8 cellular contexts compared by ENCODE assay signal in the genomic region with DNA sequence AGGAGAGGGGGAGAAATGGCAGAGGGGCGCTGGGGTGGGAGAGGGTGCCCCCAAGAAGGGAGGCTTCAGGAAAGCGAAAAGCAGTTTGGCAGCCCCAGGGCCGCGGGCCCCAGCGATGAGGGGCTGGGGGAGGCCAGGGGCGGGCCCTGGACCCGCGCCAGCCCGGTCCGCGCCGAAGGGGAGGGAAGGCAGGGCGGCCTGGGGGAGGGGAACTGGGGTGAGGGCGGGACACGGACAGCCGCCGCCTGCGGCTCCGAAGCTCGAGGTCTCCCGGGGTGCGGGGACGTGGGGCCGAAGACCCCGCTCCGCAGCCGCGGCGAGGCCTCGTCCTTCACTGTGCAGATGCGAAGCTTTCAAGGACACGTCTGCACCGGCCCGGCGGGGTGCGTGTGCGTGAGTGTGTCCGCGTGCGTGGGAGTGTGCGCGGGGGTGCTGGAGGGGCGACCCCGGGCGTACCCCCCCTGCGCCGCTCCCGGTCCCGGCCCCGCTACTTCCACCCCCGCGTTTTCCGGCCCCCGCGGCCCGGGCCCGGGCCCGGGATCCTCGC. TPM values are rescaled to one million over a fixed set of nuclear protein-coding genes. Genes with fewer than 3 reads are reported as not detected.
DNase-seq lines count a peak whose midpoint lies in the region; ATAC-seq and TF ChIP-seq lines count a peak whose summit lies in the region.

No MANE protein-coding gene starts in this region.

- no peaks in the 10 kb centered on the region for H3K36me3 Mint-ChIP-seq in immature natural killer cell
- H3K36me3 Mint-ChIP-seq in stimulated activated memory B cell treated with anti-CD40 and anti-IgM and Interleukin-4, amounts not matched to agents 10 μg/mL and 1 μg/mL and 100 μg/mL, for 72 hours = no peaks in the 10 kb centered on the region

- no peaks in the 10 kb centered on the region for H3K9me3 Mint-ChIP-seq in immature natural killer cell
- H3K9me3 Mint-ChIP-seq in stimulated activated memory B cell treated with anti-CD40 and anti-IgM and Interleukin-4, amounts not matched to agents 10 μg/mL and 1 μg/mL and 100 μg/mL, for 72 hours = no peaks in the 10 kb centered on the region

- H3K4me3 ChIP-seq in adrenal gland = peak overlapping the region in 3 of 4 donors; percentile 17 to 66 (median 62)

- H3K4me1 Mint-ChIP-seq in immature natural killer cell = peaks cover 30 to 37% of the 10 kb centered on the region in 2 donors
- H3K4me1 Mint-ChIP-seq in stimulated activated memory B cell treated with anti-CD40 and anti-IgM and Interleukin-4, amounts not matched to agents 10 μg/mL and 1 μg/mL and 100 μg/mL, for 72 hours = peaks cover 41% of the 10 kb centered on the region

- H3K4me3 Mint-ChIP-seq in immature natural killer cell = peak overlapping the region; percentile 41 to 79 (median 68)
- peak overlapping the region; percentile 82 for H3K4me3 Mint-ChIP-seq in stimulated activated memory B cell treated with anti-CD40 and anti-IgM and Interleukin-4, amounts not matched to agents 10 μg/mL and 1 μg/mL and 100 μg/mL, for 72 hours

- H3K4me1 ChIP-seq in adrenal gland (replicated peaks in 1 of 2) = peaks cover 29 to 51% of the 10 kb centered on the region in 2 donors

- no peaks in the 10 kb centered on the region for H3K9me3 ChIP-seq in adrenal gland (replicated peaks in 1 of 3)

- intact Hi-C loops in adrenal gland (cut with DNase I) = loop anchor here (5.0 kb wide), 1 partner anchor 37 kb away; no protein-coding TSS in a partner anchor

- no peaks in the 10 kb centered on the region for H3K36me3 ChIP-seq in adrenal gland (replicated peaks in 1 of 2)

- DNase-seq in GM03348 (ENCODE audit: low spot score) (peak; percentile 57), NCI-H1105 treated with DMSO at 0.1 percent for 48 hours (lab: John Stamatoyannopoulos, UW) (peak; percentile 22), adrenal gland (peak in 6 of 7 donors; percentile 51 to 65 (median 56)), immature natural killer cell (peak in 1 of 3 donors; percentile 17), UCSD-AML1 (lab: John Stamatoyannopoulos, UW; ENCODE audit: unreplicated experiment) (no peak)

- peaks cover 2 to 5% (median 3%) of the 10 kb centered on the region in 3 donors for H3K27me3 Mint-ChIP-seq in immature natural killer cell (ENCODE audit: low read depth in 3 of 3)
- no peaks in the 10 kb centered on the region for H3K27me3 Mint-ChIP-seq in stimulated activated memory B cell treated with anti-CD40 and anti-IgM and Interleukin-4, amounts not matched to agents 10 μg/mL and 1 μg/mL and 100 μg/mL, for 72 hours

- 1 to 2% (median 1%) methylated on average over 20 to 59 of the region's 59 CpGs for WGBS in adrenal gland, 4 donors

- no peak for TF ChIP-seq POLR2A in adrenal gland (IDR thresholded peaks at IDR 0.05)

- no peak for ATAC-seq in stimulated activated memory B cell treated with anti-CD40 and anti-IgM and Interleukin-4, amounts not matched to agents 10 μg/mL and 1 μg/mL and 100 μg/mL, for 72 hours
- no peak for ATAC-seq in HG03378 (IDR thresholded peaks at IDR 0.05; ENCODE audit: unreplicated experiment)
- no peak for ATAC-seq in HG02973 (IDR thresholded peaks at IDR 0.05; ENCODE audit: unreplicated experiment)

- peak overlapping the region; percentile 53 to 92 (median 76) for H3K27ac ChIP-seq in adrenal gland

- TF ChIP-seq CTCF in adrenal gland (IDR thresholded peaks at IDR 0.05) = no peak

- no peaks in the 10 kb centered on the region for H3K27me3 ChIP-seq in adrenal gland

- no peak overlapping the region for H3K27ac Mint-ChIP-seq in immature natural killer cell
- H3K27ac Mint-ChIP-seq in stimulated activated memory B cell treated with anti-CD40 and anti-IgM and Interleukin-4, amounts not matched to agents 10 μg/mL and 1 μg/mL and 100 μg/mL, for 72 hours = peak overlapping the region; percentile 67

RNA-seq across cellular contexts. Expression of gene DNMT3A, which starts 1.3 kb away (rescaled TPM):
- 10 to 100 TPM; 10.6 to 53.4 (median 26.1) TPM for total RNA-seq in adrenal gland
- polyA plus RNA-seq in adrenal gland (10 to 100 TPM; 12.1 to 26.0 (median 17.3) TPM), immature natural killer cell (10 to 100 TPM in 1 of 3 donors, 1 to 10 TPM in 2; 9.4 to 15.9 (median 9.9) TPM)
